Comparison of ENCODE assay signal across 22 cellular contexts in genomic region chr12:52615912-52616311, GRCh38. TPM values are rescaled to one million over a fixed set of nuclear protein-coding genes. Genes with fewer than 3 reads are reported as not detected.
DNase-seq lines count a peak whose midpoint lies in the region; ATAC-seq and TF ChIP-seq lines count a peak whose summit lies in the region.
"Had no signal": no experiment of that assay in that cellular context is flagged by ENCODE, and none has a peak within 500 bp of the region (broad histone marks: within the 10 kb centered on the region; RNA-seq: fewer than 3 reads in every experiment).

No MANE protein-coding gene starts in this region.

- no peaks in the 10 kb centered on the region for H3K4me1 ChIP-seq in colonic mucosa
- H3K4me1 ChIP-seq: HAP-1, psoas muscle, vagina had no signal

- ATAC-seq in T-cell (replicated peaks in 1 of 4) (no peak), GM21447 (IDR thresholded peaks at IDR 0.05; ENCODE audit: unreplicated experiment) (no peak), GM18868 (IDR thresholded peaks at IDR 0.05; ENCODE audit: unreplicated experiment) (no peak)
- no peak for ATAC-seq in stimulated activated naive CD8-positive, alpha-beta T cell treated with anti-CD3 and anti-CD28 coated beads, Interleukin-15, amount 100 ng/mL, for 72 hours
- ATAC-seq: PC-3, psoas muscle, Right ventricle myocardium inferior had no signal

- H3K27ac ChIP-seq in colonic mucosa: no peak overlapping the region
- no peak overlapping the region for H3K27ac ChIP-seq in substantia nigra (ENCODE audit: low read depth, low read length, poor library complexity, severe bottlenecking)
- H3K27ac ChIP-seq: KMS-11, psoas muscle, thoracic aorta, vagina had no signal

- H3K4me3 Mint-ChIP-seq in activated naive CD4-positive, alpha-beta T cell treated with anti-CD3 and anti-CD28 coated beads, Interleukin-2, amount 50 U/mL, for 24 hours: peak overlapping the region; percentile 67
- H3K4me3 Mint-ChIP-seq in T-cell: peak overlapping the region in 1 of 3 donors; percentile 67
- H3K4me3 Mint-ChIP-seq in stimulated activated naive CD8-positive, alpha-beta T cell treated with anti-CD3 and anti-CD28 coated beads, Interleukin-15, amount 100 ng/mL, for 72 hours: peak overlapping the region in 1 of 2 donors; percentile 35
- H3K4me3 Mint-ChIP-seq: activated B cell treated with CpG ODN at 0.5 μM for 24 hours had no signal

- H3K4me3 ChIP-seq in colonic mucosa: no peak overlapping the region
- H3K4me3 ChIP-seq: HAP-1, psoas muscle, thoracic aorta, vagina had no signal

- CTCF ChIA-PET in T-cell (lab: Charles Lee): no interaction called here

- H3K36me3 ChIP-seq in colonic mucosa: no peaks in the 10 kb centered on the region
- H3K36me3 ChIP-seq: HAP-1, thoracic aorta, vagina had no signal

- intact Hi-C loops in colonic mucosa (cut with DNase I): no loop called here

- peak overlapping the region; percentile 97 for H3K27ac Mint-ChIP-seq in activated naive CD4-positive, alpha-beta T cell treated with anti-CD3 and anti-CD28 coated beads, Interleukin-2, amount 50 U/mL, for 24 hours
- peak overlapping the region; percentile 89 to 99 for H3K27ac Mint-ChIP-seq in T-cell
- peak overlapping the region; percentile 72 to 90 for H3K27ac Mint-ChIP-seq in stimulated activated naive CD8-positive, alpha-beta T cell treated with anti-CD3 and anti-CD28 coated beads, Interleukin-15, amount 100 ng/mL, for 72 hours
- H3K27ac Mint-ChIP-seq: activated B cell treated with CpG ODN at 0.5 μM for 24 hours had no signal

- no peaks in the 10 kb centered on the region for H3K9me3 Mint-ChIP-seq in activated naive CD4-positive, alpha-beta T cell treated with anti-CD3 and anti-CD28 coated beads, Interleukin-2, amount 50 U/mL, for 24 hours
- H3K9me3 Mint-ChIP-seq in T-cell: no peaks in the 10 kb centered on the region
- H3K9me3 Mint-ChIP-seq in stimulated activated naive CD8-positive, alpha-beta T cell treated with anti-CD3 and anti-CD28 coated beads, Interleukin-15, amount 100 ng/mL, for 72 hours: no peaks in the 10 kb centered on the region
- H3K9me3 Mint-ChIP-seq: activated B cell treated with CpG ODN at 0.5 μM for 24 hours had no signal

- no peak for TF ChIP-seq CTCF in colonic mucosa (IDR thresholded peaks at IDR 0.05)

- POLR2A ChIA-PET in T-cell (lab: Charles Lee): interaction anchor here in 1 of 2 donors (0.6 kb wide), 1 partner anchor 74 kb away, joined by 3 read pairs; no protein-coding TSS in a partner anchor

- no peaks in the 10 kb centered on the region for H3K27me3 ChIP-seq in colonic mucosa
- H3K27me3 ChIP-seq: vagina had no signal

- H3K4me1 Mint-ChIP-seq in activated naive CD4-positive, alpha-beta T cell treated with anti-CD3 and anti-CD28 coated beads, Interleukin-2, amount 50 U/mL, for 24 hours: peaks cover 100% of the 10 kb centered on the region
- peaks cover 77 to 95% (median 81%) of the 10 kb centered on the region in 3 donors for H3K4me1 Mint-ChIP-seq in T-cell
- H3K4me1 Mint-ChIP-seq in stimulated activated naive CD8-positive, alpha-beta T cell treated with anti-CD3 and anti-CD28 coated beads, Interleukin-15, amount 100 ng/mL, for 72 hours: peaks cover 74% of the 10 kb centered on the region
- H3K4me1 Mint-ChIP-seq: activated B cell treated with CpG ODN at 0.5 μM for 24 hours had no signal

- no peak for DNase-seq in activated naive CD4-positive, alpha-beta T cell treated with anti-CD3 and anti-CD28 coated beads, Interleukin-2, amount 50 U/mL, for 16 hours
- DNase-seq in T-cell (peak in 1 of 34 experiments; percentile 5), colonic mucosa (peak; percentile 13), substantia nigra (lab: John Stamatoyannopoulos, UW) (no peak)
- no peak for DNase-seq in stimulated activated naive CD8-positive, alpha-beta T cell treated with anti-CD3 and anti-CD28 coated beads, Interleukin-15, amount 100 ng/mL, for 72 hours
- DNase-seq: activated B cell treated with CpG ODN at 0.5 μM for 24 hours, C1 segment of cervical spinal cord, cortex of kidney, DMS 273 treated with DMSO at 0.1 percent for 48 hours, kidney, NCI-H510A treated with DMSO at 0.1 percent for 48 hours, PC-3, psoas muscle had no signal

- H3K36me3 Mint-ChIP-seq in activated naive CD4-positive, alpha-beta T cell treated with anti-CD3 and anti-CD28 coated beads, Interleukin-2, amount 50 U/mL, for 24 hours: peaks cover 1% of the 10 kb centered on the region
- peaks cover 4% of the 10 kb centered on the region for H3K36me3 Mint-ChIP-seq in T-cell

- no peaks in the 10 kb centered on the region for H3K9me3 ChIP-seq in colonic mucosa
- H3K9me3 ChIP-seq: HAP-1, psoas muscle, thoracic aorta, vagina had no signal

- H3K9ac ChIP-seq in colonic mucosa (ENCODE audit: low read depth in 2 of 2, low read length in 2 of 2): no peak overlapping the region
- H3K9ac ChIP-seq: KMS-11 had no signal

- no peaks in the 10 kb centered on the region for H3K27me3 Mint-ChIP-seq in activated naive CD4-positive, alpha-beta T cell treated with anti-CD3 and anti-CD28 coated beads, Interleukin-2, amount 50 U/mL, for 24 hours
- peaks cover 0 to 4% of the 10 kb centered on the region in 2 donors for H3K27me3 Mint-ChIP-seq in T-cell
- H3K27me3 Mint-ChIP-seq in stimulated activated naive CD8-positive, alpha-beta T cell treated with anti-CD3 and anti-CD28 coated beads, Interleukin-15, amount 100 ng/mL, for 72 hours: no peaks in the 10 kb centered on the region

RNA-seq across cellular contexts. Expression of gene KRT73, which starts 2.4 kb away (rescaled TPM):
- total RNA-seq in T-cell: 10 to 100 TPM in 3 of 5 donors, 1 to 10 TPM in 2; 6.8 to 37.9 (median 21.9) TPM
- not detected for total RNA-seq in colonic mucosa
- total RNA-seq: activated B cell treated with CpG ODN at 0.5 μM for 24 hours, kidney, mammary epithelial cell, PC-3, psoas muscle, Right ventricle myocardium inferior, thoracic aorta, vagina had no signal

RNA-seq across cellular contexts. Expression of gene KRT72, which starts 14.6 kb away (rescaled TPM):
- total RNA-seq in T-cell: 10 to 100 TPM; 10.1 to 52.7 (median 28.7) TPM
- total RNA-seq in colonic mucosa: under 1 TPM in 1 of 2 donors, not detected in 1; 0.25 TPM
- total RNA-seq: activated B cell treated with CpG ODN at 0.5 μM for 24 hours, kidney, mammary epithelial cell, PC-3, psoas muscle, Right ventricle myocardium inferior, thoracic aorta, vagina had no signal

RNA-seq across cellular contexts. Expression of gene KRT2, which starts 36.1 kb away (rescaled TPM):
- total RNA-seq in T-cell: 1 to 10 TPM in 2 of 5 donors, under 1 TPM in 3; 0.13 to 2.6 (median 0.82) TPM
- total RNA-seq in colonic mucosa: not detected
- total RNA-seq: activated B cell treated with CpG ODN at 0.5 μM for 24 hours, kidney, mammary epithelial cell, PC-3, psoas muscle, Right ventricle myocardium inferior had no signal

RNA-seq across cellular contexts. Expression of gene KRT74, which starts 42.3 kb away (rescaled TPM):
- total RNA-seq in T-cell: under 1 TPM in 4 of 5 donors, not detected in 1; 0.20 to 0.79 (median 0.45) TPM
- not detected for total RNA-seq in colonic mucosa
- total RNA-seq: activated B cell treated with CpG ODN at 0.5 μM for 24 hours, kidney, mammary epithelial cell, PC-3, psoas muscle, Right ventricle myocardium inferior, thoracic aorta, vagina had no signal

Comparison
In these comparisons a context has a peak if more than half of its experiments do, and no peak if none do; other contexts are left out.
1. RNA of gene KRT73, which starts 2.4 kb away (total RNA-seq): 6.8 to 37.9 TPM in T-cell; not detected in colonic mucosa; every median in the first group is over 4 times any median in the second.
2. RNA of gene KRT72, which starts 14.6 kb away (total RNA-seq): 10.1 to 52.7 TPM in T-cell; 0.25 TPM in colonic mucosa; every median in the first group is over 4 times any median in the second.
3. Peak in every context shown above with its lines, with median percentiles within 50 percentile points of each other: H3K27ac Mint-ChIP-seq.